Comparison of ENCODE assay signal across 8 cellular contexts in genomic region chr18:11849845-11850747, GRCh38. TPM values are rescaled to one million over a fixed set of nuclear protein-coding genes. Genes with fewer than 3 reads are reported as not detected.
A peak's percentile ranks its signal among the peaks of the same experiment; 100 is the strongest.
DNase-seq lines count a peak whose midpoint lies in the region; ATAC-seq, FAIRE-seq and TF ChIP-seq lines count a peak whose summit lies in the region.

No MANE protein-coding gene starts in this region.

- H3K4me2 ChIP-seq in astrocyte (ENCODE audit: low read length): peak overlapping the region; percentile 90

- no peaks in the 10 kb centered on the region for H3K9me3 Mint-ChIP-seq in CD8-positive, alpha-beta T cell
- H3K9me3 Mint-ChIP-seq in astrocyte (ENCODE audit: unreplicated experiment): no peaks in the 10 kb centered on the region

- FAIRE-seq in astrocyte (lab: Jason Lieb, UNC): no peak

- no peaks in the 10 kb centered on the region for H3K27me3 ChIP-seq in CD8-positive, alpha-beta T cell (ENCODE audit: insufficient read depth, low read length)
- no peaks in the 10 kb centered on the region for H3K27me3 ChIP-seq in astrocyte (ENCODE audit: insufficient read depth, low read length)
- H3K27me3 ChIP-seq in uterus: no peaks in the 10 kb centered on the region

- peaks cover 24% of the 10 kb centered on the region for H3K36me3 Mint-ChIP-seq in CD8-positive, alpha-beta T cell
- H3K36me3 Mint-ChIP-seq in astrocyte (ENCODE audit: low read depth, unreplicated experiment): no peaks in the 10 kb centered on the region

- H3K4me1 Mint-ChIP-seq in CD8-positive, alpha-beta T cell (ENCODE audit: low read depth): peaks cover 44% of the 10 kb centered on the region
- H3K4me1 Mint-ChIP-seq in astrocyte (ENCODE audit: low read depth, unreplicated experiment): peaks cover 15% of the 10 kb centered on the region

- peak; percentile 42 for ATAC-seq in CD8-positive, alpha-beta T cell
- no peak for ATAC-seq in HG02678 (IDR thresholded peaks at IDR 0.05; ENCODE audit: unreplicated experiment)

- POLR2A ChIA-PET in CD8-positive, alpha-beta T cell (lab: Charles Lee): interaction anchor here (1.0 to 2.8 kb wide), 5 partner anchors 11 to 1819 kb away, joined by 3 to 15 read pairs (median 3); partner anchors contain the start of gene MPPE1

- H3K4me3 ChIP-seq in CD8-positive, alpha-beta T cell (ENCODE audit: low read depth, low read length): peak overlapping the region; percentile 94
- H3K4me3 ChIP-seq in astrocyte (ENCODE audit: insufficient read depth, low read depth, low read length): peak overlapping the region; percentile 100
- H3K4me3 ChIP-seq in retinal pigment epithelial cell (ENCODE audit: low read length): peak overlapping the region; percentile 89
- H3K4me3 ChIP-seq in uterus: peak overlapping the region; percentile 90 to 99

- H3K79me2 ChIP-seq in astrocyte (ENCODE audit: insufficient read depth, low read length): peaks cover 37% of the 10 kb centered on the region

- peak overlapping the region; percentile 72 for H2AFZ ChIP-seq in astrocyte (ENCODE audit: low read depth, low read length)

- TF ChIP-seq POLR2A in uterus (IDR thresholded peaks at IDR 0.05): no peak

- peak overlapping the region; percentile 100 for H3K9ac ChIP-seq in astrocyte (ENCODE audit: low read length)

- H3K4me1 ChIP-seq in CD8-positive, alpha-beta T cell (ENCODE audit: insufficient read depth, low read length): peaks cover 25% of the 10 kb centered on the region
- H3K4me1 ChIP-seq in astrocyte (ENCODE audit: insufficient read depth, low read length) (peaks cover 18% of the 10 kb centered on the region), uterus (no peaks in the 10 kb centered on the region)

- peak overlapping the region; percentile 100 for H3K4me3 Mint-ChIP-seq in CD8-positive, alpha-beta T cell
- H3K4me3 Mint-ChIP-seq in astrocyte (ENCODE audit: unreplicated experiment): peak overlapping the region; percentile 100

- peak; percentile 40 to 78 (median 53) for DNase-seq in CD8-positive, alpha-beta T cell
- DNase-seq in LHCN-M2 (ENCODE audit: low read depth): peak; percentile 76
- DNase-seq in T-helper 1 cell: peak; percentile 35 to 62 (median 54)
- DNase-seq in astrocyte (ENCODE audit: low read depth): peak; percentile 96
- peak; percentile 46 to 76 for DNase-seq in hippocampal formation (lab: John Stamatoyannopoulos, UW)
- peak; percentile 95 for DNase-seq in retinal pigment epithelial cell (ENCODE audit: low read depth)
- DNase-seq in uterus: peak; percentile 44 to 54

- H3K27me3 Mint-ChIP-seq in CD8-positive, alpha-beta T cell (ENCODE audit: low read depth): no peaks in the 10 kb centered on the region
- no peaks in the 10 kb centered on the region for H3K27me3 Mint-ChIP-seq in astrocyte (ENCODE audit: low read depth, unreplicated experiment)

- no peaks in the 10 kb centered on the region for H3K9me3 ChIP-seq in CD8-positive, alpha-beta T cell (ENCODE audit: low read length)
- H3K9me3 ChIP-seq in astrocyte (ENCODE audit: insufficient read depth, low read depth, low read length): no peaks in the 10 kb centered on the region
- H3K9me3 ChIP-seq in uterus: no peaks in the 10 kb centered on the region

- intact Hi-C loops in CD8-positive, alpha-beta T cell (cut with DNase I, micrococcal nuclease): loop anchor here (2.0 to 5.0 kb wide), 8 partner anchors 527 to 1933 kb away; partner anchors contain the start of genes FAM210A (in 2 of the 2), NAPG (in 2 of the 2), RNMT (in 2 of the 2) and AFG3L2 (in 1 of the 2)
- intact Hi-C loops in uterus (cut with DNase I; ENCODE audit: low total_unique reads): no loop called here

- peaks cover 9% of the 10 kb centered on the region for H4K20me1 ChIP-seq in astrocyte (ENCODE audit: insufficient read depth, low read length)

- no peaks in the 10 kb centered on the region for H3K36me3 ChIP-seq in CD8-positive, alpha-beta T cell (ENCODE audit: insufficient read depth, low read length)
- H3K36me3 ChIP-seq in astrocyte (ENCODE audit: insufficient read depth, low read length) (no peaks in the 10 kb centered on the region), uterus (no peaks in the 10 kb centered on the region)

- peak overlapping the region; percentile 100 for H3K27ac Mint-ChIP-seq in CD8-positive, alpha-beta T cell
- peak overlapping the region; percentile 100 for H3K27ac Mint-ChIP-seq in astrocyte (ENCODE audit: unreplicated experiment)

- H3K27ac ChIP-seq in CD8-positive, alpha-beta T cell (ENCODE audit: low read depth, low read length): peak overlapping the region; percentile 96
- H3K27ac ChIP-seq in astrocyte (ENCODE audit: low read depth, low read length) (peak overlapping the region; percentile 99), uterus (peak overlapping the region; percentile 88 to 90)

- CTCF ChIA-PET in CD8-positive, alpha-beta T cell (lab: Charles Lee): interaction anchor here (1.1 to 2.0 kb wide), 2 partner anchors 10 to 87 kb away, joined by 3 to 6 read pairs; no protein-coding TSS in a partner anchor

- TF ChIP-seq CTCF in CD8-positive, alpha-beta T cell (IDR thresholded peaks at IDR 0.05): no peak
- TF ChIP-seq CTCF in astrocyte (IDR thresholded peaks at IDR 0.05; ENCODE audit: insufficient read depth, low read depth, low read length): no peak
- TF ChIP-seq CTCF in retinal pigment epithelial cell (conservative IDR thresholded peaks at IDR 0.05; ENCODE audit: low read depth, low read length): no peak
- no peak for TF ChIP-seq CTCF in uterus (IDR thresholded peaks at IDR 0.05)

RNA-seq across cellular contexts. Expression of gene CHMP1B, which starts 1.1 kb away (rescaled TPM):
- total RNA-seq in CD8-positive, alpha-beta T cell: 10 to 100 TPM; 71.2 to 74.2 TPM
- 37.6 and 42.5 TPM in 2 replicates for total RNA-seq in LHCN-M2 (2014; rRNA removed)
- polyA plus RNA-seq in LHCN-M2 (2012): 19.7 TPM
- 45.0 and 49.7 TPM in 2 replicates for total RNA-seq in astrocyte
- total RNA-seq in uterus: 10 to 100 TPM in 3 of 4 donors, 1 to 10 TPM in 1; 8.2 to 65.0 (median 17.5) TPM

RNA-seq across cellular contexts. Expression of gene MPPE1, which starts 58.0 kb away (rescaled TPM):
- 10 to 100 TPM; 44.0 to 55.1 TPM for total RNA-seq in CD8-positive, alpha-beta T cell
- total RNA-seq in LHCN-M2 (2014; rRNA removed) (28.9 and 29.0 TPM in 2 replicates), astrocyte (22.8 and 29.4 TPM in 2 replicates), uterus (10 to 100 TPM; 13.6 to 40.9 (median 29.5) TPM)
- 15.6 TPM for polyA plus RNA-seq in LHCN-M2 (2012)
